In the genomic region with DNA sequence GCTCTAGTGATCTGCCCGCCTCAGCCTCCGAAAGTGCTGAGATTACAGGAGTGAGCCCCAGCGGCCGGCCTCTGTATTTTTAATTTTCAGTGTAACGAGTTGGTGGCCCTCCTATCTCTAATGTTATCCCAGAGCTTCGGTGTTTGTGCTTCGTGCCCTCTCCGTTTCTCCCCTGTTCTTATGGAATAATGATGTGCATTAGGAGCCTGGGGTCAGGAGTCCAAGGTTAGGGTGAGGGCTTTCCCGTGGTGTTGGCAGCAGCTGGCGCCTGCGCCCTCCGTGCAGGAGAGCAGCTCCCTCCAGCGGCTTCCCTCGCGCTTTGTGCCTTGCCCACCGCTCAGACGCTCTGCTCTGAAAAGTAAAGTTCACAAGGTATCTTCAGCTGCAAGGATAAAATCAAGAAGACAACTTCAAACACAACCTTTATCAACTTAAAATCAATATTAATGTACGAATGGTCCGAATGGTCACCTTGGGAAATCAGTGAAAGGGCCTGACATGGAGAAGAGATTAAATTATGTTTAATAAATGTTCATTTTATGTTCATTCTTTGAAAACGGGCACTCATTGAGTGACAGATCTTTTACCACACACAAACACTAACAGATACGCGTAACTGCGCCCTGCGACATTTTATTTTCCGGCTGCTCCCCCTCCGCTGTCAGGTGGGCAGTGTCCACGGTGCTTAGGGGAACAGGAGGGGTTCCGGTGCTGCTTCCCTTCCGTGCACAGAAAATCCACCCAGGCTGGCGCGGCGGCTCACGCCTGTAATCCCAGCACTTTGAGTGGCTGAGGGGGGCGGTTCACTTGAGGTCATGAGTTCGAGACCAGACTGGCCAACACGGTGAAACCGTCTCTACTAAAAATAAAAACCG, we compare ENCODE assay signal across 8 cellular contexts.
A peak's percentile ranks its signal among the peaks of the same experiment; 100 is the strongest.
DNase-seq lines count a peak whose midpoint lies in the region; ATAC-seq and TF ChIP-seq lines count a peak whose summit lies in the region.

No MANE protein-coding gene starts in this region.

- H3K9ac ChIP-seq in subcutaneous abdominal adipose tissue (ENCODE audit: low read length in 5 of 5) = peak overlapping the region in 1 of 5 donors; percentile 32

- peaks cover 0 to 13% (median 5%) of the 10 kb centered on the region in 4 donors for H3K4me1 Mint-ChIP-seq in CD4-positive, CD25-positive, alpha-beta regulatory T cell

- peaks cover 15% of the 10 kb centered on the region for H3K4me1 ChIP-seq in CD4-positive, CD25-positive, alpha-beta regulatory T cell (ENCODE audit: control insufficient read depth, insufficient read depth, low read length, poor library complexity, severe bottlenecking)
- H3K4me1 ChIP-seq in mucosa of descending colon (ENCODE audit: low read depth) = peaks cover 15% of the 10 kb centered on the region
- peaks cover 0 to 14% (median 10%) of the 10 kb centered on the region in 5 donors for H3K4me1 ChIP-seq in subcutaneous abdominal adipose tissue (ENCODE audit: control insufficient read depth in 5 of 5, insufficient read depth in 5 of 5, low read length in 5 of 5)

- no peaks in the 10 kb centered on the region for H3K27me3 ChIP-seq in CD4-positive, CD25-positive, alpha-beta regulatory T cell (ENCODE audit: control insufficient read depth, insufficient read depth, low read length)
- no peaks in the 10 kb centered on the region for H3K27me3 ChIP-seq in subcutaneous abdominal adipose tissue (ENCODE audit: control insufficient read depth in 5 of 5, insufficient read depth in 4 of 5, low read length in 5 of 5)

- H3K36me3 Mint-ChIP-seq in CD4-positive, CD25-positive, alpha-beta regulatory T cell = no peaks in the 10 kb centered on the region

- no peak overlapping the region for H3K27ac Mint-ChIP-seq in CD4-positive, CD25-positive, alpha-beta regulatory T cell

- peak; percentile 4 for TF ChIP-seq CTCF in mucosa of descending colon (IDR thresholded peaks at IDR 0.05)

- peak overlapping the region; percentile 47 for H3K4me3 ChIP-seq in CD4-positive, CD25-positive, alpha-beta regulatory T cell (ENCODE audit: low read depth, low read length)
- H3K4me3 ChIP-seq in mucosa of descending colon = no peak overlapping the region
- peak overlapping the region; percentile 5 to 66 (median 57) for H3K4me3 ChIP-seq in subcutaneous abdominal adipose tissue (ENCODE audit: low read depth in 1 of 5, low read length in 5 of 5)

- no peaks in the 10 kb centered on the region for H3K36me3 ChIP-seq in CD4-positive, CD25-positive, alpha-beta regulatory T cell (ENCODE audit: control insufficient read depth, insufficient read depth, low read length)
- no peaks in the 10 kb centered on the region for H3K36me3 ChIP-seq in mucosa of descending colon (ENCODE audit: low read depth)
- H3K36me3 ChIP-seq in subcutaneous abdominal adipose tissue (ENCODE audit: control insufficient read depth in 5 of 5, insufficient read depth in 5 of 5, low read length in 5 of 5) = no peaks in the 10 kb centered on the region

- peak in 2 of 3 donors; percentile 28 to 55 for DNase-seq in CD4-positive, CD25-positive, alpha-beta regulatory T cell
- peak; percentile 33 to 38 for DNase-seq in activated CD4-positive, alpha-beta T cell treated with anti-CD3 and anti-CD28 coated beads, Interleukin-2, amount 50 U/mL, for 4 hours
- peak; percentile 20 for DNase-seq in effector CD8-positive, alpha-beta T cell (lab: John Stamatoyannopoulos, UW)
- DNase-seq in mucosa of descending colon = peak; percentile 82 to 88 (median 83)
- no peak for DNase-seq in COLO668 (lab: John Stamatoyannopoulos, UW; ENCODE audit: unreplicated experiment)

- H3K9me3 ChIP-seq in CD4-positive, CD25-positive, alpha-beta regulatory T cell (ENCODE audit: control insufficient read depth in 2 of 2, low read length in 2 of 2) = no peaks in the 10 kb centered on the region
- H3K9me3 ChIP-seq in mucosa of descending colon (no peaks in the 10 kb centered on the region), subcutaneous abdominal adipose tissue (ENCODE audit: control insufficient read depth in 5 of 5, low read length in 5 of 5) (no peaks in the 10 kb centered on the region)

- peak; percentile 39 to 62 for ATAC-seq in CD4-positive, CD25-positive, alpha-beta regulatory T cell (ENCODE audit: low read depth in 2 of 2)
- ATAC-seq in HG03045 (IDR thresholded peaks at IDR 0.05; ENCODE audit: unreplicated experiment) (peak; percentile 31), mucosa of descending colon (peak; percentile 83), GM21619 (IDR thresholded peaks at IDR 0.05; ENCODE audit: unreplicated experiment) (no peak)

- intact Hi-C loops in mucosa of descending colon (cut with DNase I, micrococcal nuclease) = no loop called here

- no peak overlapping the region for H3K27ac ChIP-seq in CD4-positive, CD25-positive, alpha-beta regulatory T cell (ENCODE audit: insufficient read depth, low read length, poor library complexity, severe bottlenecking)
- no peak overlapping the region for H3K27ac ChIP-seq in subcutaneous abdominal adipose tissue (ENCODE audit: low read depth, low read length)

- H3K4me3 Mint-ChIP-seq in CD4-positive, CD25-positive, alpha-beta regulatory T cell = peak overlapping the region; percentile 48 to 93 (median 88)

- H3K27me3 Mint-ChIP-seq in CD4-positive, CD25-positive, alpha-beta regulatory T cell = peaks cover 13% of the 10 kb centered on the region

- H3K9me3 Mint-ChIP-seq in CD4-positive, CD25-positive, alpha-beta regulatory T cell = no peaks in the 10 kb centered on the region
